In the genomic region with DNA sequence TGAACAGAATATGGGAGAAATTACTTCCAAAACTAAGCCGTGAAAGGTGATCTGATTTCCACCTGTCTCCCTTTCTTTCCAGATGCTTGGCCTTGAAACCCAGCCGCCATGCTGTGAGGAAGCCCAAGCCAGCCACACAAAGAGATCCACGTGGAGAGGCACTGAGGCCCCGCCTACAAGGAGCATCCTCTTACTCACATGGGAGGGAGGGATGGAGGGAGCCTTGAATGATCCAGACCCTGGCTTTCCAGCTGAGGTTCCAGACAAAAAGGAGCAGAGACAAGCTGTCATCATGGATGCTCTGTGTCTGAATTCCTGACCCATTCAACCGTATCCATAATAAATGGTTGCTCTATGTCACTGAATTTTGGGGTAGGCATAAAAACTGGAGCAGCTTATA, we compare ENCODE assay signal across 22 cellular contexts. TPM values are rescaled to one million over a fixed set of nuclear protein-coding genes. Genes with fewer than 3 reads are reported as not detected.
A peak's percentile ranks its signal among the peaks of the same experiment; 100 is the strongest.
DNase-seq lines count a peak whose midpoint lies in the region; FAIRE-seq and TF ChIP-seq lines count a peak whose summit lies in the region.
"Had no signal": no experiment of that assay in that cellular context is flagged by ENCODE, and none has a peak within 500 bp of the region (broad histone marks: within the 10 kb centered on the region; RNA-seq: fewer than 3 reads in every experiment).

No MANE protein-coding gene starts in this region.

- H2AFZ ChIP-seq in astrocyte (ENCODE audit: low read depth, low read length) (peak overlapping the region; percentile 20), mesenchymal stem cell (ENCODE audit: low read depth, low read length) (no peak overlapping the region)

- peak overlapping the region; percentile 61 for H3K9ac ChIP-seq in astrocyte (ENCODE audit: low read length)
- H3K9ac ChIP-seq in mesenchymal stem cell (ENCODE audit: low read length): peak overlapping the region; percentile 60

- no peaks in the 10 kb centered on the region for H3K79me2 ChIP-seq in astrocyte (ENCODE audit: insufficient read depth, low read length)

- H3K9me3 Mint-ChIP-seq in astrocyte (ENCODE audit: unreplicated experiment): peaks cover 6% of the 10 kb centered on the region
- peaks cover 12% of the 10 kb centered on the region for H3K9me3 Mint-ChIP-seq in activated naive CD4-positive, alpha-beta T cell treated with anti-CD3 and anti-CD28 coated beads for 36 hours

- H2AK5ac ChIP-seq in mesenchymal stem cell (ENCODE audit: low read length, severe bottlenecking): no peak overlapping the region

- H3K4me2 ChIP-seq in astrocyte (ENCODE audit: low read length): peak overlapping the region; percentile 64
- peak overlapping the region; percentile 31 for H3K4me2 ChIP-seq in mesenchymal stem cell (ENCODE audit: low read length, poor library complexity, severe bottlenecking)

- H4K8ac ChIP-seq in mesenchymal stem cell (ENCODE audit: low read length): no peak overlapping the region

- peak overlapping the region in 1 of 2 experiments; percentile 68 for H3K18ac ChIP-seq in mesenchymal stem cell (ENCODE audit: low read depth in 1 of 2, low read length in 2 of 2)

- peak overlapping the region; percentile 74 for H3K27ac ChIP-seq in astrocyte (ENCODE audit: low read depth, low read length)
- peak overlapping the region; percentile 71 for H3K27ac ChIP-seq in mesenchymal stem cell (ENCODE audit: low read length, poor library complexity, severe bottlenecking)
- H3K27ac ChIP-seq: heart left ventricle, VCaP had no signal

- no peak for TF ChIP-seq CTCF in astrocyte (IDR thresholded peaks at IDR 0.05; ENCODE audit: insufficient read depth, low read depth, low read length)

- intact Hi-C loops in activated naive CD4-positive, alpha-beta T cell treated with anti-CD3 and anti-CD28 coated beads for 36 hours (cut with micrococcal nuclease): no loop called here

- no peaks in the 10 kb centered on the region for H3K9me3 ChIP-seq in astrocyte (ENCODE audit: insufficient read depth, low read depth, low read length)
- peaks cover 4% of the 10 kb centered on the region for H3K9me3 ChIP-seq in mesenchymal stem cell (ENCODE audit: control insufficient read depth, low read length)

- H3K36me3 Mint-ChIP-seq in astrocyte (ENCODE audit: low read depth, unreplicated experiment): peaks cover 1% of the 10 kb centered on the region
- H3K36me3 Mint-ChIP-seq in activated naive CD4-positive, alpha-beta T cell treated with anti-CD3 and anti-CD28 coated beads for 36 hours (ENCODE audit: low read depth): peaks cover 4% of the 10 kb centered on the region
- H3K36me3 Mint-ChIP-seq: CD4-positive, CD25-positive, alpha-beta regulatory T cell had no signal

- CTCF ChIA-PET in activated naive CD4-positive, alpha-beta T cell treated with anti-CD3 and anti-CD28 coated beads for 36 hours (lab: Charles Lee): interaction anchor here (0.6 to 1.1 kb wide), 2 partner anchors 34 to 393 kb away, joined by 3 to 4 read pairs; no protein-coding TSS in a partner anchor

- H4K20me1 ChIP-seq in astrocyte (ENCODE audit: insufficient read depth, low read length): no peaks in the 10 kb centered on the region

- H3K36me3 ChIP-seq in astrocyte (ENCODE audit: insufficient read depth, low read length): no peaks in the 10 kb centered on the region
- no peaks in the 10 kb centered on the region for H3K36me3 ChIP-seq in mesenchymal stem cell (ENCODE audit: control insufficient read depth in 1 of 2, insufficient read depth in 2 of 2, low read depth in 1 of 2, low read length in 2 of 2)
- H3K36me3 ChIP-seq: heart left ventricle had no signal

- H3K27me3 Mint-ChIP-seq in astrocyte (ENCODE audit: low read depth, unreplicated experiment): no peaks in the 10 kb centered on the region
- no peaks in the 10 kb centered on the region for H3K27me3 Mint-ChIP-seq in activated naive CD4-positive, alpha-beta T cell treated with anti-CD3 and anti-CD28 coated beads for 36 hours (ENCODE audit: low read depth)
- H3K27me3 Mint-ChIP-seq: CD4-positive, CD25-positive, alpha-beta regulatory T cell; memory B cell; naive thymus-derived CD8-positive, alpha-beta T cell; stimulated activated naive CD8-positive, alpha-beta T cell treated with anti-CD3 and anti-CD28 coated beads, Interleukin-15, Interleukin-2, amounts not matched to agents 100 ng/mL and 50 ng/mL, for 24 hours had no signal

- H3K4me3 Mint-ChIP-seq in astrocyte (ENCODE audit: unreplicated experiment): no peak overlapping the region
- H3K4me3 Mint-ChIP-seq in activated naive CD4-positive, alpha-beta T cell treated with anti-CD3 and anti-CD28 coated beads for 36 hours: no peak overlapping the region
- H3K4me3 Mint-ChIP-seq: memory B cell; naive thymus-derived CD8-positive, alpha-beta T cell; stimulated activated naive CD8-positive, alpha-beta T cell treated with anti-CD3 and anti-CD28 coated beads, Interleukin-15, Interleukin-2, amounts not matched to agents 100 ng/mL and 50 ng/mL, for 24 hours had no signal

- peak overlapping the region in 1 of 2 experiments; percentile 68 for H2BK12ac ChIP-seq in mesenchymal stem cell (ENCODE audit: low read length in 2 of 2)

- H3K4me3 ChIP-seq in astrocyte (ENCODE audit: insufficient read depth, low read depth, low read length) (no peak overlapping the region), mesenchymal stem cell (ENCODE audit: insufficient read depth in 1 of 2, low read depth in 1 of 2, low read length in 2 of 2) (no peak overlapping the region)
- H3K4me3 ChIP-seq: heart left ventricle had no signal

- DNase-seq in Daoy (ENCODE audit: low read depth) (peak; percentile 15), NCI-H2171 treated with DMSO at 0.1 percent for 48 hours (lab: John Stamatoyannopoulos, UW) (peak; percentile 72), astrocyte (ENCODE audit: low read depth) (no peak), mesenchymal stem cell (no peak), DMS 273 (lab: John Stamatoyannopoulos, UW; ENCODE audit: unreplicated experiment) (no peak), NOMO-1 treated with DMSO at 0.1 percent for 48 hours (lab: John Stamatoyannopoulos, UW; ENCODE audit: unreplicated experiment) (no peak), HCEC 1CT (no peak)
- no peak for DNase-seq in activated naive CD4-positive, alpha-beta T cell treated with anti-CD3 and anti-CD28 coated beads for 36 hours
- DNase-seq: activated naive CD4-positive, alpha-beta T cell treated with anti-CD3 and anti-CD28 coated beads, Interleukin-2, amount 50 U/mL, for 16 hours; CD4-positive, CD25-positive, alpha-beta regulatory T cell; central memory CD4-positive, alpha-beta T cell; heart left ventricle; naive thymus-derived CD8-positive, alpha-beta T cell; NCI-H1092 treated with DMSO at 0.1 percent for 48 hours; NCI-H1930; retina; stimulated activated CD4-positive, alpha-beta T cell treated with anti-CD3 and anti-CD28 coated beads, Interleukin-12 subunit alpha, Interleukin-12 subunit beta, amount 100 ng/mL, for 4 hours; T-helper 2 cell had no signal

- H2BK15ac ChIP-seq in mesenchymal stem cell (ENCODE audit: low read depth, poor library complexity, severe bottlenecking): no peak overlapping the region

- 81% methylated on average over 5 of the region's 5 CpGs for WGBS in mesenchymal stem cell

- peaks cover 18% of the 10 kb centered on the region for H3K4me1 Mint-ChIP-seq in astrocyte (ENCODE audit: low read depth, unreplicated experiment)
- peaks cover 18% of the 10 kb centered on the region for H3K4me1 Mint-ChIP-seq in activated naive CD4-positive, alpha-beta T cell treated with anti-CD3 and anti-CD28 coated beads for 36 hours (ENCODE audit: low read depth)
- H3K4me1 Mint-ChIP-seq: memory B cell had no signal

- no peak overlapping the region for H3K14ac ChIP-seq in mesenchymal stem cell (ENCODE audit: low read length in 2 of 2)

- no peaks in the 10 kb centered on the region for H3K27me3 ChIP-seq in astrocyte (ENCODE audit: insufficient read depth, low read length)
- H3K27me3 ChIP-seq in mesenchymal stem cell (ENCODE audit: control insufficient read depth in 1 of 2, insufficient read depth in 1 of 2, low read length in 2 of 2): no peaks in the 10 kb centered on the region
- H3K27me3 ChIP-seq: heart left ventricle had no signal

- peak overlapping the region in 1 of 2 experiments; percentile 5 for H3K4ac ChIP-seq in mesenchymal stem cell (ENCODE audit: low read depth in 1 of 2, low read length in 2 of 2)

- FAIRE-seq in astrocyte (lab: Jason Lieb, UNC): no peak
- FAIRE-seq: D721Med had no signal

- no peaks in the 10 kb centered on the region for H3K79me1 ChIP-seq in mesenchymal stem cell (replicated peaks; ENCODE audit: low read length, poor library complexity, severe bottlenecking)

- H3K27ac Mint-ChIP-seq in astrocyte (ENCODE audit: unreplicated experiment): peak overlapping the region; percentile 94
- no peak overlapping the region for H3K27ac Mint-ChIP-seq in activated naive CD4-positive, alpha-beta T cell treated with anti-CD3 and anti-CD28 coated beads for 36 hours
- H3K27ac Mint-ChIP-seq: CD4-positive, CD25-positive, alpha-beta regulatory T cell; memory B cell; naive thymus-derived CD8-positive, alpha-beta T cell; stimulated activated naive CD8-positive, alpha-beta T cell treated with anti-CD3 and anti-CD28 coated beads, Interleukin-15, Interleukin-2, amounts not matched to agents 100 ng/mL and 50 ng/mL, for 24 hours had no signal

- no peak overlapping the region for H4K91ac ChIP-seq in mesenchymal stem cell (ENCODE audit: low read length)

- H3K23ac ChIP-seq in mesenchymal stem cell (ENCODE audit: low read length in 2 of 2): no peak overlapping the region

- H2BK120ac ChIP-seq in mesenchymal stem cell (ENCODE audit: low read depth, low read length): no peak overlapping the region

- peaks cover 20% of the 10 kb centered on the region for H3K4me1 ChIP-seq in astrocyte (ENCODE audit: insufficient read depth, low read length)
- peaks cover 8% of the 10 kb centered on the region for H3K4me1 ChIP-seq in mesenchymal stem cell (ENCODE audit: control insufficient read depth, insufficient read depth, low read depth, low read length)

- no peak overlapping the region for H2BK5ac ChIP-seq in mesenchymal stem cell (ENCODE audit: low read depth, low read length, poor library complexity, severe bottlenecking)

RNA-seq across cellular contexts. Expression of a gene that starts 48.9 kb away (rescaled TPM):
- total RNA-seq in Daoy (2014; rRNA removed; shearing (Covaris generic)): 29.1 and 30.2 TPM in 2 replicates
- 97.7 and 99.5 TPM in 2 replicates for total RNA-seq in astrocyte
- 43.4 TPM for polyA plus RNA-seq in mesenchymal stem cell (2013, experiment 1 of 2)
- 42.6 TPM for polyA plus RNA-seq in mesenchymal stem cell (2013, experiment 2 of 2)
- 10 to 100 TPM; 41.2 to 42.6 TPM for total RNA-seq in activated naive CD4-positive, alpha-beta T cell treated with anti-CD3 and anti-CD28 coated beads for 36 hours

Comparison
In these comparisons a context has a peak if more than half of its experiments do, and no peak if none do; other contexts are left out.
1. DNase-seq: peak in Daoy (single experiment) and NCI-H2171 treated with DMSO at 0.1 percent for 48 hours (single experiment); none in astrocyte (single experiment), mesenchymal stem cell (single experiment), DMS 273 (single experiment), NOMO-1 treated with DMSO at 0.1 percent for 48 hours (single experiment), activated naive CD4-positive, alpha-beta T cell treated with anti-CD3 and anti-CD28 coated beads for 36 hours (single experiment) and HCEC 1CT (single experiment).